In genomic region chr19:45445139-45445538, GRCh38 we compare ENCODE assay signal across 14 cellular contexts. TPM values are rescaled to one million over a fixed set of nuclear protein-coding genes. Genes with fewer than 3 reads are reported as not detected.
DNase-seq lines count a peak whose midpoint lies in the region; ATAC-seq, FAIRE-seq and TF ChIP-seq lines count a peak whose summit lies in the region.
"Had no signal": no experiment of that assay in that cellular context is flagged by ENCODE, and none has a peak within 500 bp of the region (broad histone marks: within the 10 kb centered on the region; RNA-seq: fewer than 3 reads in every experiment).

No MANE protein-coding gene starts in this region.

- no peak for TF ChIP-seq EP300 in A549 (IDR thresholded peaks at IDR 0.05)

- DNase-seq in A549 (ENCODE audit: low read depth in 1 of 2, low spot score in 1 of 2), result no peak
- no peak for DNase-seq in HFFc6
- no peak for DNase-seq in effector memory CD8-positive, alpha-beta T cell
- no peak for DNase-seq in left lobe of liver (ENCODE audit: low spot score)
- DNase-seq in activated naive CD4-positive, alpha-beta T cell (lab: John Stamatoyannopoulos, UW), result no peak
- no peak for DNase-seq in DMS153 treated with DMSO at 0.1 percent for 48 hours (lab: John Stamatoyannopoulos, UW; ENCODE audit: unreplicated experiment)
- DNase-seq: activated effector memory CD4-positive, alpha-beta T cell treated with anti-CD3 and anti-CD28 coated beads, Interleukin-2, amount 50 U/mL, for 16 hours; head of caudate nucleus; MM.1S; stimulated activated CD4-positive, alpha-beta T cell treated with anti-CD3 and anti-CD28 coated beads, Interleukin-15, amount 100 ng/mL, for 24 hours; stimulated activated naive B cell treated with anti-CD40 and anti-IgM and Interleukin-4, amounts not matched to agents 10 μg/mL and 1 μg/mL and 100 μg/mL, for 72 hours had no signal

- CTCF ChIA-PET in A549 (lab: Yijun Ruan, JAX), result interaction anchor here (0.7 to 27.6 kb wide), 8 partner anchors 8 to 237 kb away, joined by 3 to 1883 read pairs (median 6); partner anchors contain the start of gene FOSB

- H3K9me3 Mint-ChIP-seq in HFFc6, result no peaks in the 10 kb centered on the region
- H3K9me3 Mint-ChIP-seq in effector memory CD8-positive, alpha-beta T cell, result no peaks in the 10 kb centered on the region
- H3K9me3 Mint-ChIP-seq: dendritic cell treated with granulocyte-macrophage colony-stimulating factor and Interleukin-4, amounts not matched to agents 40 ng/mL and 50 ng/mL, for 4 days; stimulated activated naive B cell treated with anti-CD40 and anti-IgM and Interleukin-4, amounts not matched to agents 10 μg/mL and 1 μg/mL and 100 μg/mL, for 72 hours had no signal

- H3K4me1 Mint-ChIP-seq in HFFc6 (ENCODE audit: low read depth), result peaks cover 68% of the 10 kb centered on the region
- peaks cover 58 to 73% of the 10 kb centered on the region in 2 donors for H3K4me1 Mint-ChIP-seq in effector memory CD8-positive, alpha-beta T cell (ENCODE audit: low read depth in 2 of 2)

- H3K36me3 ChIP-seq in neutrophil, result no peaks in the 10 kb centered on the region

- H3K4me1 ChIP-seq in A549 (peaks cover 48% of the 10 kb centered on the region), neutrophil (ENCODE audit: control insufficient read depth in 1 of 2, insufficient read depth in 1 of 2, low read depth in 1 of 2, low read length in 1 of 2) (peaks cover 42 to 48% of the 10 kb centered on the region in 2 experiments)

- H3K4me2 ChIP-seq in A549, result peak overlapping the region; percentile 99; the same call in 2 of the 3 replicates

- TF ChIP-seq POLR2A in A549 (IDR thresholded peaks at IDR 0.05; ENCODE audit: low read length), result no peak

- WGBS in A549 (ENCODE audit: missing lambda C conversion rate), result 91% methylated on average over 4 of the region's 4 CpGs

- no peak for FAIRE-seq in A549 (lab: Jason Lieb, UNC)

- peak overlapping the region; percentile 91; the same call in 1 of the 2 replicates for H3K4me3 Mint-ChIP-seq in HFFc6
- peak overlapping the region; percentile 92 to 95 for H3K4me3 Mint-ChIP-seq in effector memory CD8-positive, alpha-beta T cell

- TF ChIP-seq CTCF in A549 (IDR thresholded peaks at IDR 0.05), result no peak
- no peak for TF ChIP-seq CTCF in HFFc6 (IDR thresholded peaks at IDR 0.05)
- no peak for TF ChIP-seq CTCF in neutrophil (IDR thresholded peaks at IDR 0.05)

- H3K4me3 ChIP-seq in A549, result no peak overlapping the region
- peak overlapping the region in 1 of 2 experiments; percentile 54 for H3K4me3 ChIP-seq in neutrophil (ENCODE audit: low read depth in 1 of 2, low read length in 1 of 2)

- ATAC-seq in A549 (no peak), GM18858 (IDR thresholded peaks at IDR 0.05; ENCODE audit: unreplicated experiment) (no peak), left lobe of liver (no peak)
- no peak for ATAC-seq in effector memory CD8-positive, alpha-beta T cell (replicated peaks)

- H3K27ac Mint-ChIP-seq in HFFc6, result peak overlapping the region; percentile 100
- H3K27ac Mint-ChIP-seq in effector memory CD8-positive, alpha-beta T cell, result peak overlapping the region; percentile 97 to 98

- TF ChIP-seq RAD21 in A549 (conservative IDR thresholded peaks at IDR 0.05 in 1 of 2, IDR thresholded peaks at IDR 0.05 in 1 of 2), result no peak

- POLR2A ChIA-PET in A549 (lab: Yijun Ruan, JAX), result interaction anchor here (1.8 kb wide), 1 partner anchor 24 kb away, joined by 7 read pairs; the partner anchor contains the start of gene FOSB

- H3K27ac ChIP-seq in A549 (peak overlapping the region in 1 of 2 experiments; percentile 86; a peak in 2 of 6 replicates), neutrophil (peak overlapping the region; percentile 84)

- H3K27me3 ChIP-seq in neutrophil, result peaks cover 43% of the 10 kb centered on the region

- H3K36me3 Mint-ChIP-seq in HFFc6 (ENCODE audit: low read depth), result no peaks in the 10 kb centered on the region
- H3K36me3 Mint-ChIP-seq in effector memory CD8-positive, alpha-beta T cell (ENCODE audit: insufficient read depth), result peaks cover 46% of the 10 kb centered on the region

- peaks cover 8% of the 10 kb centered on the region for H3K27me3 Mint-ChIP-seq in HFFc6 (ENCODE audit: insufficient read depth)
- no peaks in the 10 kb centered on the region for H3K27me3 Mint-ChIP-seq in effector memory CD8-positive, alpha-beta T cell
- H3K27me3 Mint-ChIP-seq: stimulated activated naive B cell treated with anti-CD40 and anti-IgM and Interleukin-4, amounts not matched to agents 10 μg/mL and 1 μg/mL and 100 μg/mL, for 72 hours had no signal

- H3K9me3 ChIP-seq in A549, result no peaks in the 10 kb centered on the region
- H3K9me3 ChIP-seq in neutrophil, result no peaks in the 10 kb centered on the region

TF ChIP-seq in A549, 52 proteins besides CTCF, POLR2A, EP300 and RAD21:
- TF ChIP-seq ZFP36 (IDR thresholded peaks at IDR 0.05; ENCODE audit: borderline replicate concordance, partially characterized antibody), result no peak
- TF ChIP-seq POLR2AphosphoS2 (conservative IDR thresholded peaks at IDR 0.05; ENCODE audit: low read length), result no peak
- no peak for TF ChIP-seq FOSB (CRISPR knock-in tag; IDR thresholded peaks at IDR 0.05)
- TF ChIP-seq CHD4 (IDR thresholded peaks at IDR 0.05; ENCODE audit: borderline replicate concordance), result no peak

RNA-seq across cellular contexts. Expression of gene ERCC1, which starts 21.4 kb away (rescaled TPM):
- 81.7 and 109 TPM in 2 replicates for polyA plus RNA-seq in A549 (2011; rRNA removed)
- polyA plus RNA-seq in A549 (2012; cell fraction: cytosol; rRNA removed), result 165 and 195 TPM in 2 replicates
- polyA plus RNA-seq in A549 (2012; cell fraction: nucleus; rRNA removed), result 178 and 201 TPM in 2 replicates
- 89.7 to 97.6 TPM (median 93.0 TPM) in 3 replicates for polyA plus RNA-seq in A549 (2017; fragmentation: RNase III; extraction: RNeasy Plus Mini Kit Qiagen cat#74134 plus additional on column Dnase treatment)
- polyA minus RNA-seq in A549 (2011; rRNA and poly(A)+ RNA removed), result 175 and 210 TPM in 2 replicates
- 100 to 1,000 TPM; 106 to 129 (median 117) TPM for total RNA-seq in HFFc6 (2021; fragmentation: NEBNext Ultra II Directional; extraction: Animal tissue kit (Norgen Biotek cat#: 25700))
- 25.8 TPM for total RNA-seq in left lobe of liver

RNA-seq across cellular contexts. Expression of gene FOSB, which starts 22.7 kb away (rescaled TPM):
- polyA plus RNA-seq in A549 (2011; rRNA removed) (27.9 and 48.8 TPM in 2 replicates), A549 (2017; fragmentation: RNase III; extraction: RNeasy Plus Mini Kit Qiagen cat#74134 plus additional on column Dnase treatment) (0.57 to 0.65 TPM (median 0.58 TPM) in 3 replicates)
- polyA plus RNA-seq in A549 (2012; cell fraction: cytosol; rRNA removed), result 90.2 and 102 TPM in 2 replicates
- 424 and 553 TPM in 2 replicates for polyA plus RNA-seq in A549 (2012; cell fraction: nucleus; rRNA removed)
- polyA minus RNA-seq in A549 (2011; rRNA and poly(A)+ RNA removed), result 82.7 and 141 TPM in 2 replicates
- 10 to 100 TPM; 35.0 to 71.5 (median 62.9) TPM for total RNA-seq in HFFc6 (2021; fragmentation: NEBNext Ultra II Directional; extraction: Animal tissue kit (Norgen Biotek cat#: 25700))
- 0.35 TPM for total RNA-seq in left lobe of liver

RNA-seq across cellular contexts. Expression of gene POLR1G, which starts 38.7 kb away (rescaled TPM):
- polyA plus RNA-seq in A549 (2011; rRNA removed) (11.7 and 15.1 TPM in 2 replicates), A549 (2017; fragmentation: RNase III; extraction: RNeasy Plus Mini Kit Qiagen cat#74134 plus additional on column Dnase treatment) (28.2 to 34.0 TPM (median 31.2 TPM) in 3 replicates)
- 22.5 and 22.8 TPM in 2 replicates for polyA plus RNA-seq in A549 (2012; cell fraction: cytosol; rRNA removed)
- polyA plus RNA-seq in A549 (2012; cell fraction: nucleus; rRNA removed), result 17.7 and 21.5 TPM in 2 replicates
- 7.0 and 9.0 TPM in 2 replicates for polyA minus RNA-seq in A549 (2011; rRNA and poly(A)+ RNA removed)
- 10 to 100 TPM; 13.7 to 25.8 (median 15.1) TPM for total RNA-seq in HFFc6 (2021; fragmentation: NEBNext Ultra II Directional; extraction: Animal tissue kit (Norgen Biotek cat#: 25700))
- total RNA-seq in left lobe of liver, result 2.2 TPM

RNA-seq across cellular contexts. Expression of gene PPP1R13L, which starts 40.3 kb away (rescaled TPM):
- polyA plus RNA-seq in A549 (2011; rRNA removed), result 3.2 and 5.7 TPM in 2 replicates
- 12.6 and 19.2 TPM in 2 replicates for polyA plus RNA-seq in A549 (2012; cell fraction: cytosol; rRNA removed)
- 33.8 and 53.7 TPM in 2 replicates for polyA plus RNA-seq in A549 (2012; cell fraction: nucleus; rRNA removed)
- 18.9 to 23.2 TPM (median 20.9 TPM) in 3 replicates for polyA plus RNA-seq in A549 (2017; fragmentation: RNase III; extraction: RNeasy Plus Mini Kit Qiagen cat#74134 plus additional on column Dnase treatment)
- 5.7 and 7.2 TPM in 2 replicates for polyA minus RNA-seq in A549 (2011; rRNA and poly(A)+ RNA removed)
- total RNA-seq in HFFc6 (2021; fragmentation: NEBNext Ultra II Directional; extraction: Animal tissue kit (Norgen Biotek cat#: 25700)), result 10 to 100 TPM; 10.2 to 24.7 (median 22.2) TPM
- total RNA-seq in left lobe of liver, result 8.0 TPM

RNA-seq across cellular contexts. Expression of gene RTN2, which starts 51.7 kb away (rescaled TPM):
- 4.7 and 5.3 TPM in 2 replicates for polyA plus RNA-seq in A549 (2011; rRNA removed)
- 4.7 and 7.4 TPM in 2 replicates for polyA plus RNA-seq in A549 (2012; cell fraction: cytosol; rRNA removed)
- polyA plus RNA-seq in A549 (2012; cell fraction: nucleus; rRNA removed), result 5.4 and 5.8 TPM in 2 replicates
- polyA plus RNA-seq in A549 (2017; fragmentation: RNase III; extraction: RNeasy Plus Mini Kit Qiagen cat#74134 plus additional on column Dnase treatment), result 6.3 to 9.0 TPM (median 8.1 TPM) in 3 replicates
- 6.7 and 10.8 TPM in 2 replicates for polyA minus RNA-seq in A549 (2011; rRNA and poly(A)+ RNA removed)
- total RNA-seq in HFFc6 (2021; fragmentation: NEBNext Ultra II Directional; extraction: Animal tissue kit (Norgen Biotek cat#: 25700)), result 10 to 100 TPM; 10.3 to 21.3 (median 13.8) TPM
- 3.0 TPM for total RNA-seq in left lobe of liver

Comparison
In these comparisons a context has a peak if more than half of its experiments do, and no peak if none do; other contexts are left out.
1. RNA of gene FOSB, which starts 22.7 kb away (total RNA-seq): 35.0 to 71.5 TPM in HFFc6; 0.35 TPM in left lobe of liver (single experiment); every median in the first group is over 10 times any median in the second.